ENCODE assay signal across 17 cellular contexts in the genomic region with DNA sequence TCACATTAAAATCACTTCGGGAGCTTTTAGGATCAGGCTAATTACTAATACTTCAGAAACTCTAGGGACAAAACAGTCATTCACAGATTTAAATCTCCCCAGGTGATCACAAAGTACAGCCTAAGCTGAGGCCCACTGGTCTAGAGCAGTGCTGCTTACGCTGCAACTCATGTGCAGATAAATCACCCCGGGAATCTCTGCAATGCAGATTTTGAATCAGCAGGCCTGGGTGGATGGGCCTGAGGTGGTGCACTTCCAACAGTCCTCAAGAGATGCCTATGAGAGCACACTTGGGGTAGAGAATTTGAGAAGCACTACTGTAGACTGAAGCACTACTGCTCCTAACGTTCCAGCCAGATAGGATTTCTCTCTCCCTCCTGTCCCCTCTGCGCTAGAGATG. TPM values are rescaled to one million over a fixed set of nuclear protein-coding genes. Genes with fewer than 3 reads are reported as not detected.
DNase-seq lines count a peak whose midpoint lies in the region; ATAC-seq and TF ChIP-seq lines count a peak whose summit lies in the region.
"Had no signal": no experiment of that assay in that cellular context is flagged by ENCODE, and none has a peak within 500 bp of the region (broad histone marks: within the 10 kb centered on the region; RNA-seq: fewer than 3 reads in every experiment).

No MANE protein-coding gene starts in this region.

- no peak overlapping the region for H3K4me3 ChIP-seq in BLaER1
- H3K4me3 ChIP-seq in HL-60 (replicated peaks; ENCODE audit: insufficient read depth, low read length) = no peak overlapping the region
- no peak overlapping the region for H3K4me3 ChIP-seq in choroid plexus epithelial cell (ENCODE audit: low read depth, low read length)
- no peak overlapping the region for H3K4me3 ChIP-seq in psoas muscle
- H3K4me3 ChIP-seq in transverse colon = no peak overlapping the region
- H3K4me3 ChIP-seq in ascending aorta = no peak overlapping the region
- H3K4me3 ChIP-seq: heart right ventricle had no signal

- no peak for TF ChIP-seq EP300 in transverse colon (IDR thresholded peaks at IDR 0.05; ENCODE audit: low read depth)

- DNase-seq in HL-60 (ENCODE audit: low read depth in 1 of 2, low spot score in 1 of 2) (no peak), choroid plexus epithelial cell (ENCODE audit: low read depth) (peak; percentile 35), psoas muscle (no peak), transverse colon (no peak), ascending aorta (ENCODE audit: low spot score in 2 of 2) (no peak)
- no peak for DNase-seq in activated CD8-positive, alpha-beta memory T cell treated with anti-CD3 and anti-CD28 coated beads, Interleukin-2, amount 10 ng/mL, durations not matched to agents 7 days and 5 days
- DNase-seq: MM.1S, NCI-H2029 treated with DMSO at 0.1 percent for 48 hours, NCI-H526 treated with DMSO at 0.1 percent for 48 hours, WERI-Rb-1 had no signal

- intact Hi-C loops in psoas muscle (cut with DNase I) (no loop called here), transverse colon (cut with DNase I; ENCODE audit: low total_unique reads) (no loop called here), ascending aorta (cut with DNase I) (no loop called here)

- H3K4me2 ChIP-seq in BLaER1 = no peak overlapping the region

- H3K36me3 ChIP-seq in BLaER1 (peaks cover 89% of the 10 kb centered on the region), psoas muscle (ENCODE audit: insufficient read depth in 1 of 2, low read depth in 1 of 2) (peaks cover 5 to 34% of the 10 kb centered on the region in 2 donors), transverse colon (peaks cover 0 to 8% (median 1%) of the 10 kb centered on the region in 4 donors), ascending aorta (peaks cover 23 to 26% of the 10 kb centered on the region in 2 donors)

- WGBS in psoas muscle, 3 donors = 48 to 61% (median 53%) methylated on average over 5 of the region's 5 CpGs
- WGBS in transverse colon (ENCODE audit: low coverage in 1 of 2), 2 donors = 80% methylated on average over 2 to 5 of the region's 5 CpGs

- TF ChIP-seq POLR2A in transverse colon (IDR thresholded peaks at IDR 0.05) = no peak

- no peak overlapping the region for H3K9ac ChIP-seq in BLaER1

- peaks cover 10% of the 10 kb centered on the region for H3K36me3 Mint-ChIP-seq in activated CD8-positive, alpha-beta memory T cell treated with anti-CD3 and anti-CD28 coated beads, Interleukin-2, amount 10 ng/mL, durations not matched to agents 7 days and 5 days

- no peak overlapping the region for H3K27ac Mint-ChIP-seq in activated CD8-positive, alpha-beta memory T cell treated with anti-CD3 and anti-CD28 coated beads, Interleukin-2, amount 10 ng/mL, durations not matched to agents 7 days and 5 days
- H3K27ac Mint-ChIP-seq: B cell had no signal

- ATAC-seq in psoas muscle (peak; percentile 14 to 57 (median 40)), HG02840 (IDR thresholded peaks at IDR 0.05; ENCODE audit: low FRiP score, unreplicated experiment) (no peak)
- ATAC-seq in activated CD8-positive, alpha-beta memory T cell treated with anti-CD3 and anti-CD28 coated beads, Interleukin-2, amount 10 ng/mL, durations not matched to agents 7 days and 5 days = no peak

- H3K27me3 ChIP-seq in BLaER1 (no peaks in the 10 kb centered on the region), HL-60 (ENCODE audit: insufficient read depth, poor library complexity, severe bottlenecking) (no peaks in the 10 kb centered on the region), psoas muscle (ENCODE audit: insufficient read depth in 3 of 3, low read length in 2 of 3) (no peaks in the 10 kb centered on the region), transverse colon (no peaks in the 10 kb centered on the region), ascending aorta (no peaks in the 10 kb centered on the region)
- H3K27me3 ChIP-seq: heart right ventricle had no signal

- TF ChIP-seq CTCF in HL-60 (IDR thresholded peaks at IDR 0.05; ENCODE audit: insufficient read depth, low read length) (no peak), choroid plexus epithelial cell (conservative IDR thresholded peaks at IDR 0.05; ENCODE audit: low read depth, low read length) (no peak), psoas muscle (IDR thresholded peaks at IDR 0.05) (no peak), transverse colon (IDR thresholded peaks at IDR 0.05) (no peak), ascending aorta (IDR thresholded peaks at IDR 0.05) (no peak)

- H3K4me1 ChIP-seq in BLaER1 = peaks cover 34% of the 10 kb centered on the region
- peaks cover 6% of the 10 kb centered on the region for H3K4me1 ChIP-seq in psoas muscle
- H3K4me1 ChIP-seq in transverse colon = no peaks in the 10 kb centered on the region
- no peaks in the 10 kb centered on the region for H3K4me1 ChIP-seq in ascending aorta

- H3K4me3 Mint-ChIP-seq in activated CD8-positive, alpha-beta memory T cell treated with anti-CD3 and anti-CD28 coated beads, Interleukin-2, amount 10 ng/mL, durations not matched to agents 7 days and 5 days = no peak overlapping the region
- H3K4me3 Mint-ChIP-seq: activated T-helper 17 cell treated with anti-CD3 and anti-CD28 coated beads, Interleukin-2, amount 50 U/mL, for 72 hours; B cell had no signal

- H3K4me1 Mint-ChIP-seq in activated CD8-positive, alpha-beta memory T cell treated with anti-CD3 and anti-CD28 coated beads, Interleukin-2, amount 10 ng/mL, durations not matched to agents 7 days and 5 days = peaks cover 17% of the 10 kb centered on the region
- H3K4me1 Mint-ChIP-seq: activated T-helper 17 cell treated with anti-CD3 and anti-CD28 coated beads, Interleukin-2, amount 50 U/mL, for 72 hours; B cell had no signal

- no peaks in the 10 kb centered on the region for H4K20me1 ChIP-seq in BLaER1

- peak overlapping the region; percentile 47 for H3K27ac ChIP-seq in BLaER1
- H3K27ac ChIP-seq in HL-60 (replicated peaks) = peak overlapping the region; percentile 40; the same call in 1 of the 2 replicates
- no peak overlapping the region for H3K27ac ChIP-seq in psoas muscle
- no peak overlapping the region for H3K27ac ChIP-seq in transverse colon
- H3K27ac ChIP-seq in ascending aorta = peak overlapping the region in 1 of 2 donors; percentile 15
- H3K27ac ChIP-seq: WERI-Rb-1 had no signal

- CTCF ChIA-PET in activated CD8-positive, alpha-beta memory T cell treated with anti-CD3 and anti-CD28 coated beads, Interleukin-2, amount 10 ng/mL, durations not matched to agents 7 days and 5 days (lab: Charles Lee) = interaction anchor here (0.7 kb wide), 1 partner anchor 1867 kb away, joined by 3 read pairs; no protein-coding TSS in a partner anchor

- H3K9me3 ChIP-seq in BLaER1 = no peaks in the 10 kb centered on the region
- no peaks in the 10 kb centered on the region for H3K9me3 ChIP-seq in psoas muscle
- H3K9me3 ChIP-seq in transverse colon = no peaks in the 10 kb centered on the region
- no peaks in the 10 kb centered on the region for H3K9me3 ChIP-seq in ascending aorta
- H3K9me3 ChIP-seq: heart right ventricle had no signal

- in situ Hi-C loops in transverse colon (cut with MboI; ENCODE audit: low pct_ligation_motif_present in 1 of 4, low pct_unique_long_range_greater_than_20kb in 1 of 4, low sequenced_read_pairs in 3 of 4) = no loop called here

- H3K27me3 Mint-ChIP-seq in activated CD8-positive, alpha-beta memory T cell treated with anti-CD3 and anti-CD28 coated beads, Interleukin-2, amount 10 ng/mL, durations not matched to agents 7 days and 5 days = no peaks in the 10 kb centered on the region
- H3K27me3 Mint-ChIP-seq: activated T-helper 17 cell treated with anti-CD3 and anti-CD28 coated beads, Interleukin-2, amount 50 U/mL, for 72 hours; B cell had no signal

- H3K9me3 Mint-ChIP-seq in activated CD8-positive, alpha-beta memory T cell treated with anti-CD3 and anti-CD28 coated beads, Interleukin-2, amount 10 ng/mL, durations not matched to agents 7 days and 5 days (ENCODE audit: low read depth) = no peaks in the 10 kb centered on the region
- H3K9me3 Mint-ChIP-seq: activated T-helper 17 cell treated with anti-CD3 and anti-CD28 coated beads, Interleukin-2, amount 50 U/mL, for 72 hours had no signal

RNA-seq across cellular contexts. Expression of a gene that starts 28.4 kb away (rescaled TPM):
- total RNA-seq in psoas muscle (10 to 100 TPM in 2 of 4 donors, 1 to 10 TPM in 2; 4.2 to 20.0 (median 10.7) TPM), transverse colon (10 to 100 TPM in 3 of 4 donors, under 1 TPM in 1; 0.60 to 38.9 (median 14.7) TPM), ascending aorta (70.9 TPM)
- 1 to 10 TPM; 1.2 to 1.6 (median 1.3) TPM for polyA plus RNA-seq in psoas muscle
- under 1 TPM in 1 of 2 experiments, not detected in 1; 0.26 TPM for total RNA-seq in activated CD8-positive, alpha-beta memory T cell treated with anti-CD3 and anti-CD28 coated beads, Interleukin-2, amount 10 ng/mL, durations not matched to agents 7 days and 5 days
- total RNA-seq: fibroblast of lung, HT-29 had no signal

RNA-seq across cellular contexts. Expression of a gene that starts 57.5 kb away (rescaled TPM):
- total RNA-seq in psoas muscle = 10 to 100 TPM; 12.6 to 23.2 (median 17.9) TPM
- 10 to 100 TPM in 2 of 3 donors, 1 to 10 TPM in 1; 8.6 to 22.6 (median 15.4) TPM for polyA plus RNA-seq in psoas muscle
- total RNA-seq in activated CD8-positive, alpha-beta memory T cell treated with anti-CD3 and anti-CD28 coated beads, Interleukin-2, amount 10 ng/mL, durations not matched to agents 7 days and 5 days = 10 to 100 TPM; 44.1 to 49.4 TPM
- 10 to 100 TPM; 29.9 to 93.5 (median 38.1) TPM for total RNA-seq in transverse colon
- total RNA-seq in ascending aorta = 56.4 TPM

RNA-seq across cellular contexts. Expression of a gene that starts 57.5 kb away (rescaled TPM):
- total RNA-seq in psoas muscle (1 to 10 TPM; 1.9 to 4.2 (median 2.9) TPM), transverse colon (1 to 10 TPM in 2 of 4 donors, under 1 TPM in 2; 0.20 to 2.5 (median 1.6) TPM), ascending aorta (4.2 TPM)
- polyA plus RNA-seq in psoas muscle = 1 to 10 TPM; 1.4 to 7.8 (median 2.4) TPM
- total RNA-seq in activated CD8-positive, alpha-beta memory T cell treated with anti-CD3 and anti-CD28 coated beads, Interleukin-2, amount 10 ng/mL, durations not matched to agents 7 days and 5 days = 1 to 10 TPM; 1.7 to 2.9 TPM

Comparison
In these comparisons a context has a peak if more than half of its experiments do, and no peak if none do; other contexts are left out.
1. H3K27ac ChIP-seq: peak in BLaER1 (single experiment) and HL-60 (single experiment); none in psoas muscle (single experiment) and transverse colon (0 of 4).
2. ATAC-seq: peak in psoas muscle (4 of 4); none in activated CD8-positive, alpha-beta memory T cell treated with anti-CD3 and anti-CD28 coated beads, Interleukin-2, amount 10 ng/mL, durations not matched to agents 7 days and 5 days (single experiment) and HG02840 (single experiment).